Comparison of ENCODE assay signal across 8 cellular contexts in the genomic region with DNA sequence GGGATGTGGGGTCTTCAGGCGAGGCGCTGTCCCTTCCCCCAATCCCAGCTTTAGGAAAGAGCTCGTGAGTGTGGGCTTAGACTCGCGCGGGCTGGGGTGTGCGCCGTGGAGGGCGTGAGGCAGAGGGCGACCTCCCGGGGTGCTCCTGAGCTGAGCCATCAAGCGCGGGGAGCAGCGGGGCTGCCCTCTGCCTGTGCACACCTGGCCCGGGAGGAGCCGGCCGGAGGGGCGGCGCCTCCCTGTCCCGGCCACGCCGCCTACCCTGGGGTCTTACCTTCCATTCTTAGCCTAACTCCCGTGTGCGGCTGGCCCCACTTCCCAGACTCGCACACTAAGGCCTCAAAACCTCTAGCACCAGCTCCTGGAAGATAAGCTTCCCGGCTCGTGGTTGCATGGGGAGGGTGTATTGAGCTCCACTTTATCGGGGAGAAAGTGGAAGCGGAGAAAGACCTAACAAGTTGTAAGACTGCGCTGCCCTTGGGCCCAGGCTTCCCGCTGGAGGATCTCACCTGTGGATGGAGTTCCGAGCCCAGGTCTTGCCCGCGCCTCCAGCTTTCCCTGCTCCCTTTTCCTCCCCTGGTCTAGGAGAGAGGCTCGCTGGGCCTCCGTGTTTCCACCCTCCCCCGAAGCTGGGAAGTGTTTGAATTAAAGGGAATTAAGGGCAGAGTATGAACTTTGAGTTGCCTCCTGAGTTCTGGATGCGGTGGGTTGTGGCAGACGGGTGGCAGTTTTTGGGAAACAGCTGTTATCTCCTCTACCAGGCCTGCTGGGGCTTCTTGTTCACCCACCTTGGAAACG. TPM values are rescaled to one million over a fixed set of nuclear protein-coding genes. Genes with fewer than 3 reads are reported as not detected.
DNase-seq lines count a peak whose midpoint lies in the region; FAIRE-seq and TF ChIP-seq lines count a peak whose summit lies in the region.

No MANE protein-coding gene starts in this region.

- 1 to 2% methylated on average over 8 to 37 of the region's 40 CpGs for WGBS in endodermal cell (ENCODE audit: insufficient coverage in 1 of 2, insufficient read length in 1 of 2), 2 experiments

- peak overlapping the region; percentile 97 for H3K27ac Mint-ChIP-seq in endodermal cell

- H3K36me3 ChIP-seq in NT2/D1 (ENCODE audit: insufficient read depth, insufficient read length, low read length) (peaks cover 23% of the 10 kb centered on the region), endodermal cell (ENCODE audit: control insufficient read depth, insufficient read depth, low read length) (peaks cover 20% of the 10 kb centered on the region), neuron (ENCODE audit: insufficient read depth, low read length) (no peaks in the 10 kb centered on the region)

- H3K9me3 Mint-ChIP-seq in endodermal cell = no peaks in the 10 kb centered on the region

- H3K9me3 ChIP-seq in NT2/D1 (ENCODE audit: insufficient read depth, low read length) (no peaks in the 10 kb centered on the region), endodermal cell (ENCODE audit: control insufficient read depth, low read length) (no peaks in the 10 kb centered on the region), neuron (ENCODE audit: low read length) (no peaks in the 10 kb centered on the region)

- no peak for FAIRE-seq in GM12892 (lab: Jason Lieb, UNC)

- peak overlapping the region; percentile 99 for H3K9ac ChIP-seq in NT2/D1 (ENCODE audit: insufficient read length, low read depth)
- peak overlapping the region; percentile 79 for H3K9ac ChIP-seq in endodermal cell (ENCODE audit: extremely low read depth, low read length, poor library complexity, severe bottlenecking)

- H3K27me3 ChIP-seq in NT2/D1 (ENCODE audit: insufficient read depth, insufficient read length) (no peaks in the 10 kb centered on the region), endodermal cell (ENCODE audit: control insufficient read depth, insufficient read depth, low read length, poor library complexity, severe bottlenecking) (no peaks in the 10 kb centered on the region), neuron (ENCODE audit: insufficient read depth, low read length) (no peaks in the 10 kb centered on the region)

- no peaks in the 10 kb centered on the region for H3K27me3 Mint-ChIP-seq in endodermal cell (ENCODE audit: insufficient read depth)

- peaks cover 26% of the 10 kb centered on the region for H3K36me3 Mint-ChIP-seq in endodermal cell (ENCODE audit: low read depth)

- H3K4me1 Mint-ChIP-seq in endodermal cell = peaks cover 43% of the 10 kb centered on the region

- peak overlapping the region; percentile 86 for H2AFZ ChIP-seq in neuron (ENCODE audit: low read depth, low read length)

- no peak for TF ChIP-seq POLR2A in GM12892 (IDR thresholded peaks at IDR 0.05; ENCODE audit: low read depth, low read length)

- H3K4me3 Mint-ChIP-seq in endodermal cell = peak overlapping the region; percentile 100

- TF ChIP-seq CTCF in endodermal cell (conservative IDR thresholded peaks at IDR 0.05) = no peak

- H3K27ac ChIP-seq in endodermal cell (ENCODE audit: low read depth, low read length) = no peak overlapping the region

- H3K4me3 ChIP-seq in NT2/D1 (ENCODE audit: insufficient read length, low read depth) = peak overlapping the region; percentile 99
- H3K4me3 ChIP-seq in endodermal cell (ENCODE audit: low read length) = peak overlapping the region; percentile 90
- H3K4me3 ChIP-seq in neuron (ENCODE audit: low read length) = peak overlapping the region; percentile 59

- DNase-seq in GM12892 (ENCODE audit: insufficient read length) (peak; percentile 48), NT2/D1 (ENCODE audit: low read depth, low spot score) (no peak), endodermal cell (peak; percentile 66), dermis blood vessel endothelial cell (no peak), DMS153 treated with DMSO at 0.1 percent for 48 hours (lab: John Stamatoyannopoulos, UW; ENCODE audit: unreplicated experiment) (no peak), NCI-H2107 (lab: John Stamatoyannopoulos, UW) (no peak), ecto neural progenitor cell (ENCODE audit: low spot score) (no peak)

- H3K4me1 ChIP-seq in NT2/D1 (ENCODE audit: insufficient read depth, insufficient read length) (peaks cover 8% of the 10 kb centered on the region), endodermal cell (ENCODE audit: control insufficient read depth, insufficient read depth, low read length) (no peaks in the 10 kb centered on the region), neuron (ENCODE audit: insufficient read depth, low read length) (peaks cover 18% of the 10 kb centered on the region)

RNA-seq across cellular contexts. Expression of gene DNMT3B, which starts 1.2 kb away (rescaled TPM):
- 0.47 TPM for polyA plus RNA-seq in GM12892 (2012; ENCODE audit: missing spikeins)
- total RNA-seq in endodermal cell (100 to 1,000 TPM in 1 of 2 donors, 10 to 100 TPM in 1; 82.1 to 283 TPM), dermis blood vessel endothelial cell (2.9 and 5.5 TPM in 2 replicates)
- 68.5 TPM for polyA plus RNA-seq in endodermal cell (2013, experiment 1 of 2)
- polyA plus RNA-seq in endodermal cell (2013, experiment 2 of 2) = 50.5 TPM

RNA-seq across cellular contexts. Expression of gene COMMD7, which starts 20.1 kb away (rescaled TPM):
- polyA plus RNA-seq in GM12892 (2012; ENCODE audit: missing spikeins) = 25.1 TPM
- total RNA-seq in endodermal cell (10 to 100 TPM; 21.2 to 49.2 TPM), dermis blood vessel endothelial cell (24.4 and 28.1 TPM in 2 replicates)
- polyA plus RNA-seq in endodermal cell (2013, experiment 1 of 2) = 43.4 TPM
- 41.9 TPM for polyA plus RNA-seq in endodermal cell (2013, experiment 2 of 2)

RNA-seq across cellular contexts. Expression of gene MAPRE1, which starts 56.4 kb away (rescaled TPM):
- polyA plus RNA-seq in GM12892 (2012; ENCODE audit: missing spikeins) = 91.9 TPM
- total RNA-seq in endodermal cell (100 to 1,000 TPM; 180 to 265 TPM), dermis blood vessel endothelial cell (127 and 157 TPM in 2 replicates)
- 153 TPM for polyA plus RNA-seq in endodermal cell (2013, experiment 1 of 2)
- 143 TPM for polyA plus RNA-seq in endodermal cell (2013, experiment 2 of 2)

Comparison
In these comparisons a context has a peak if more than half of its experiments do, and no peak if none do; other contexts are left out.
1. DNase-seq: peak in GM12892 (single experiment) and endodermal cell (single experiment); none in NT2/D1 (single experiment), dermis blood vessel endothelial cell (single experiment), DMS153 treated with DMSO at 0.1 percent for 48 hours (single experiment), NCI-H2107 (single experiment) and ecto neural progenitor cell (single experiment).
2. RNA of gene DNMT3B, which starts 1.2 kb away (total RNA-seq): 82.1 to 283 TPM in endodermal cell; 2.9 to 5.5 TPM in dermis blood vessel endothelial cell; every median in the first group is over 10 times any median in the second.
3. Peak in every context shown above with its lines, with median percentiles within 50 percentile points of each other: H3K4me3 ChIP-seq.